Comparison of ENCODE assay signal across 28 cellular contexts in the genomic region with DNA sequence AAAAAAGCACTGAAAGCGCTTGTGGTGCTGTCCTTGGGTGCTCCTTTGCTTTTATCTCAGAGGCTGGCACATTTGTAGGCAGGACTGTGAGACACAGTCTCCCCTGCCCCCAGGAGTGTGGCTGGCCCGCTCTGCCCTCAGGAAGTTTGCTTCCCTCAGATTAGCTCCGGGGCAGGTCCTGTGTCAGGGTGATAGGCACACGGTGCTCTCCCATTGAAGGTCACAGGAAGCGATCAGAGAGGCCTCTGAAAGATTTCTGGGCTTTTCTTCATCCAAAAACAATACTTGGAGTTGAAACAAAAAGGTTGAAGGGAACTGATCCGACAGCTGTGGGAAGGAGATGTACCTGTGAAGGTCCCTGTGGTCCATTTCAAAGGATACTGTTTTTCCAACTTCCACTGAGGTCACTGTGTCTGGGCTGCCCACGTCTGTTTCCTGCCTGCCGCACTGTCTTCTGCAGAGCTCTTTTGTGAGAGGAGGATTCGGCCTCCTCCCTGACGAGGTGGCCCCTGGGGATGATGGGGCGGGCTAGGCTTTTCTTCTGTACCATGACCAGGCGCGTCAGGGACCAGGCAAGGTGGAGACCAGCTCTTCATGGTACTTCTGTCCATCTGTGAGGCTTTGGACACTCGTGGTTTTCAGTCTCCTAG.
DNase-seq lines count a peak whose midpoint lies in the region; ATAC-seq and TF ChIP-seq lines count a peak whose summit lies in the region.
"Had no signal": no experiment of that assay in that cellular context is flagged by ENCODE, and none has a peak within 500 bp of the region (broad histone marks: within the 10 kb centered on the region; RNA-seq: fewer than 3 reads in every experiment).

No MANE protein-coding gene starts in this region.

- TF ChIP-seq CTCF in left lung (IDR thresholded peaks at IDR 0.05) (no peak), upper lobe of left lung (IDR thresholded peaks at IDR 0.05) (no peak), WTC11 (IDR thresholded peaks at IDR 0.05) (no peak)

- POLR2A ChIA-PET in WTC11 (lab: Charles Lee) = no interaction called here

- no peak for TF ChIP-seq EP300 in upper lobe of left lung (IDR thresholded peaks at IDR 0.05)

- in situ Hi-C loops in G401 (cut with HindIII; ENCODE audit: low sequenced_read_pairs) = no loop called here

- H4K20me1 ChIP-seq in BLaER1 treated with 17β-estradiol and CSF1 and Interleukin-3, amounts not matched to agents 10 nM and 100 nM = no peaks in the 10 kb centered on the region

- no peaks in the 10 kb centered on the region for H3K9me3 ChIP-seq in BLaER1 treated with 17β-estradiol and CSF1 and Interleukin-3, amounts not matched to agents 10 nM and 100 nM (replicated peaks in 1 of 11)
- H3K9me3 ChIP-seq in left lung (no peaks in the 10 kb centered on the region), upper lobe of left lung (no peaks in the 10 kb centered on the region)
- H3K9me3 ChIP-seq: body of pancreas, sigmoid colon, SJCRH30, thyroid gland had no signal

- no peaks in the 10 kb centered on the region; the same call in 1 of the 2 replicates for H3K9me3 Mint-ChIP-seq in WTC11
- H3K9me3 Mint-ChIP-seq: activated CD4-positive, alpha-beta memory T cell treated with anti-CD3 and anti-CD28 coated beads, Interleukin-2, amount 10 ng/mL, durations not matched to agents 7 days and 5 days; CD8-positive, alpha-beta memory T cell; naive thymus-derived CD4-positive, alpha-beta T cell had no signal

- H3K4me1 ChIP-seq in BLaER1 treated with 17β-estradiol and CSF1 and Interleukin-3, amounts not matched to agents 10 nM and 100 nM = peaks cover 0 to 25% (median 15%) of the 10 kb centered on the region in 10 experiments; a peak in 14 of 20 replicates
- H3K4me1 ChIP-seq in left lung = no peaks in the 10 kb centered on the region
- H3K4me1 ChIP-seq in upper lobe of left lung = peaks cover 0 to 6% (median 0%) of the 10 kb centered on the region in 4 donors
- H3K4me1 ChIP-seq: body of pancreas, SJCRH30 had no signal

- DNase-seq in KG1 (lab: John Stamatoyannopoulos, UW) (peak; percentile 38), dermis microvascular lymphatic vessel endothelial cell (ENCODE audit: low read depth in 2 of 2) (peak; percentile 63 to 90), left lung (no peak), G401 (ENCODE audit: low spot score) (no peak), upper lobe of left lung (no peak), WTC11 (ENCODE audit: low spot score) (no peak)
- DNase-seq: ACHN; activated CD4-positive, alpha-beta memory T cell treated with anti-CD3 and anti-CD28 coated beads, Interleukin-2, amount 10 ng/mL, durations not matched to agents 7 days and 5 days; activated CD4-positive, CD25-positive, alpha-beta regulatory T cell treated with anti-CD3 and anti-CD28 coated beads, Interleukin-2, amount 50 U/mL, for 72 hours; activated CD8-positive, alpha-beta memory T cell treated with anti-CD3 and anti-CD28 coated beads, Interleukin-2, amount 50 U/mL, for 4 hours; activated naive CD4-positive, alpha-beta T cell; body of pancreas; CD8-positive, alpha-beta memory T cell; cerebellar nuclear complex; dorsolateral prefrontal cortex; EL; midbrain; naive thymus-derived CD4-positive, alpha-beta T cell; NCI-H1092; NCI-H1694; sigmoid colon; SJCRH30; stimulated activated CD4-positive, alpha-beta T cell treated with anti-CD3 and anti-CD28 coated beads, Interleukin-4, amount 100 ng/mL, for 24 hours; thyroid gland had no signal

- H3K9ac ChIP-seq in BLaER1 treated with 17β-estradiol and CSF1 and Interleukin-3, amounts not matched to agents 10 nM and 100 nM = no peak overlapping the region

- no peak for TF ChIP-seq POLR2A in upper lobe of left lung (IDR thresholded peaks at IDR 0.05)

- no peaks in the 10 kb centered on the region for H3K36me3 Mint-ChIP-seq in WTC11
- H3K36me3 Mint-ChIP-seq: CD8-positive, alpha-beta memory T cell; naive thymus-derived CD4-positive, alpha-beta T cell had no signal

- peak; percentile 25 for ATAC-seq in left lung
- ATAC-seq in upper lobe of left lung (ENCODE audit: low FRiP score in 2 of 2) = no peak
- no peak for ATAC-seq in WTC11
- ATAC-seq: body of pancreas; GM12878; naive thymus-derived CD4-positive, alpha-beta T cell had no signal

- CTCF ChIA-PET in WTC11 (lab: Charles Lee) = interaction anchor here (0.7 kb wide), 1 partner anchor 127 kb away, joined by 3 read pairs; no protein-coding TSS in a partner anchor

- WGBS in upper lobe of left lung, 2 donors = 44 to 69% methylated on average over 14 of the region's 14 CpGs

- peak overlapping the region in 6 of 11 experiments; percentile 23 to 47 (median 27); a peak in 6 of 22 replicates for H3K4me2 ChIP-seq in BLaER1 treated with 17β-estradiol and CSF1 and Interleukin-3, amounts not matched to agents 10 nM and 100 nM

- H3K4me3 Mint-ChIP-seq in WTC11 = no peak overlapping the region
- H3K4me3 Mint-ChIP-seq: activated CD4-positive, alpha-beta memory T cell treated with anti-CD3 and anti-CD28 coated beads, Interleukin-2, amount 10 ng/mL, durations not matched to agents 7 days and 5 days; B cell; CD8-positive, alpha-beta memory T cell; naive thymus-derived CD4-positive, alpha-beta T cell had no signal

- H3K27ac ChIP-seq in BLaER1 treated with 17β-estradiol and CSF1 and Interleukin-3, amounts not matched to agents 10 nM and 100 nM = no peak overlapping the region
- no peak overlapping the region for H3K27ac ChIP-seq in left lung
- no peak overlapping the region for H3K27ac ChIP-seq in upper lobe of left lung
- H3K27ac ChIP-seq: body of pancreas, dorsolateral prefrontal cortex, sigmoid colon, SJCRH30 had no signal

- H3K4me1 Mint-ChIP-seq in WTC11 = no peaks in the 10 kb centered on the region
- H3K4me1 Mint-ChIP-seq: activated CD4-positive, alpha-beta memory T cell treated with anti-CD3 and anti-CD28 coated beads, Interleukin-2, amount 10 ng/mL, durations not matched to agents 7 days and 5 days; B cell; CD8-positive, alpha-beta memory T cell; naive thymus-derived CD4-positive, alpha-beta T cell had no signal

- no peak overlapping the region for H3K4me3 ChIP-seq in BLaER1 treated with 17β-estradiol and CSF1 and Interleukin-3, amounts not matched to agents 10 nM and 100 nM
- H3K4me3 ChIP-seq in left lung (no peak overlapping the region), upper lobe of left lung (no peak overlapping the region)
- H3K4me3 ChIP-seq: body of pancreas, dorsolateral prefrontal cortex, GM12878, sigmoid colon, SJCRH30, thyroid gland had no signal

- H3K27me3 Mint-ChIP-seq in WTC11 (ENCODE audit: low read depth) = no peaks in the 10 kb centered on the region
- H3K27me3 Mint-ChIP-seq: progenitor cell of endocrine pancreas had no signal

- H3K27me3 ChIP-seq in BLaER1 treated with 17β-estradiol and CSF1 and Interleukin-3, amounts not matched to agents 10 nM and 100 nM = no peaks in the 10 kb centered on the region
- H3K27me3 ChIP-seq in left lung (no peaks in the 10 kb centered on the region), upper lobe of left lung (no peaks in the 10 kb centered on the region)
- H3K27me3 ChIP-seq: body of pancreas, dorsolateral prefrontal cortex, sigmoid colon, SJCRH30, thyroid gland had no signal

- intact Hi-C loops in left lung (cut with DNase I) = no loop called here

- H3K27ac Mint-ChIP-seq in WTC11 = no peak overlapping the region; the same call in 1 of the 2 replicates
- H3K27ac Mint-ChIP-seq: activated CD4-positive, alpha-beta memory T cell treated with anti-CD3 and anti-CD28 coated beads, Interleukin-2, amount 10 ng/mL, durations not matched to agents 7 days and 5 days; B cell; CD8-positive, alpha-beta memory T cell; naive thymus-derived CD4-positive, alpha-beta T cell; progenitor cell of endocrine pancreas had no signal

- H3K36me3 ChIP-seq in BLaER1 treated with 17β-estradiol and CSF1 and Interleukin-3, amounts not matched to agents 10 nM and 100 nM = peaks cover 0 to 88% (median 0%) of the 10 kb centered on the region in 11 experiments; a peak in 7 of 22 replicates
- H3K36me3 ChIP-seq in left lung = peaks cover 0 to 16% of the 10 kb centered on the region in 2 donors
- H3K36me3 ChIP-seq in upper lobe of left lung = peaks cover 0 to 10% (median 0%) of the 10 kb centered on the region in 4 donors
- H3K36me3 ChIP-seq: SJCRH30 had no signal

TF ChIP-seq in WTC11, 78 proteins besides CTCF, POLR2A, EP300 and RAD21 (continues in another document):
- TF ChIP-seq, protein P1, sequence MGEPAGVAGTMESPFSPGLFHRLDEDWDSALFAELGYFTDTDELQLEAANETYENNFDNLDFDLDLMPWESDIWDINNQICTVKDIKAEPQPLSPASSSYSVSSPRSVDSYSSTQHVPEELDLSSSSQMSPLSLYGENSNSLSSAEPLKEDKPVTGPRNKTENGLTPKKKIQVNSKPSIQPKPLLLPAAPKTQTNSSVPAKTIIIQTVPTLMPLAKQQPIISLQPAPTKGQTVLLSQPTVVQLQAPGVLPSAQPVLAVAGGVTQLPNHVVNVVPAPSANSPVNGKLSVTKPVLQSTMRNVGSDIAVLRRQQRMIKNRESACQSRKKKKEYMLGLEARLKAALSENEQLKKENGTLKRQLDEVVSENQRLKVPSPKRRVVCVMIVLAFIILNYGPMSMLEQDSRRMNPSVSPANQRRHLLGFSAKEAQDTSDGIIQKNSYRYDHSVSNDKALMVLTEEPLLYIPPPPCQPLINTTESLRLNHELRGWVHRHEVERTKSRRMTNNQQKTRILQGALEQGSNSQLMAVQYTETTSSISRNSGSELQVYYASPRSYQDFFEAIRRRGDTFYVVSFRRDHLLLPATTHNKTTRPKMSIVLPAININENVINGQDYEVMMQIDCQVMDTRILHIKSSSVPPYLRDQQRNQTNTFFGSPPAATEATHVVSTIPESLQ (CRISPR knock-in tag; IDR thresholded peaks at IDR 0.05) = no peak

Comparison
In these comparisons a context has a peak if more than half of its experiments do, and no peak if none do; other contexts are left out.
1. DNase-seq: peak in KG1 (single experiment) and dermis microvascular lymphatic vessel endothelial cell (2 of 2); none in left lung (0 of 2), G401 (single experiment), upper lobe of left lung (0 of 2) and WTC11 (single experiment).